24 cellular contexts compared by ENCODE assay signal in the genomic region with DNA sequence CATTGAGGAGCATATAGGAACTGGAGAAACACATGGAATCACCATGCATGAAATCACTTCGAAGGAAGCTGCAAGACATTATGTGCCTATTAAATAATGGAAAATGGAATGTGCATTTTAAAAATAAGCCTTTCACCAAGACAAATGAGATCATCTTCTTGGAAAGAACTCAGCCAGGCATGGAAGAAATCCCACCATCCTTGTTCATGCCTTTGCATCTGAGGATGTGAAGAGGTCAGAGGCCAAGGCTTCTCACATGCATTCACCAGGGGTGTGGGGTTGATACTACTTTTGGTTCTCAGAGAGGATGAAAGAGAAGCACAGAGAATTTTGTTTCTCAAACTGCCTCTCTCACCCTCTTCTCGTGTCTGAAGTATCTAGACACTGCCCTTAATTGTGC. TPM values are rescaled to one million over a fixed set of nuclear protein-coding genes. Genes with fewer than 3 reads are reported as not detected.
DNase-seq lines count a peak whose midpoint lies in the region; TF ChIP-seq lines count a peak whose summit lies in the region.
"Had no signal": no experiment of that assay in that cellular context is flagged by ENCODE, and none has a peak within 500 bp of the region (broad histone marks: within the 10 kb centered on the region; RNA-seq: fewer than 3 reads in every experiment).

No MANE protein-coding gene starts in this region.

- in situ Hi-C loops in mammary epithelial cell (cut with MboI; ENCODE audit: low sequenced_read_pairs in 2 of 2) = no loop called here

- peaks cover 7% of the 10 kb centered on the region for H3K9me3 Mint-ChIP-seq in chondrocyte (ENCODE audit: low read depth)
- peaks cover 4% of the 10 kb centered on the region for H3K9me3 Mint-ChIP-seq in osteocyte (ENCODE audit: unreplicated experiment)
- peaks cover under 1% of the 10 kb centered on the region for H3K9me3 Mint-ChIP-seq in activated CD4-positive, alpha-beta T cell treated with anti-CD3 and anti-CD28 coated beads, Interleukin-2, amount 10 ng/mL, durations not matched to agents 24 days and 14 days

- no peaks in the 10 kb centered on the region for H3K79me2 ChIP-seq in mammary epithelial cell (ENCODE audit: insufficient read depth, low read length)

- H3K27me3 Mint-ChIP-seq in chondrocyte (ENCODE audit: low read depth) (no peaks in the 10 kb centered on the region), osteocyte (ENCODE audit: unreplicated experiment) (no peaks in the 10 kb centered on the region)
- H3K27me3 Mint-ChIP-seq in activated CD4-positive, alpha-beta T cell treated with anti-CD3 and anti-CD28 coated beads, Interleukin-2, amount 10 ng/mL, durations not matched to agents 24 days and 14 days = peaks cover 6% of the 10 kb centered on the region

- no peak for TF ChIP-seq POLR2A in stomach (IDR thresholded peaks at IDR 0.05)

- intact Hi-C loops in activated CD4-positive, alpha-beta T cell treated with anti-CD3 and anti-CD28 coated beads, Interleukin-2, amount 10 ng/mL, durations not matched to agents 24 days and 14 days (cut with micrococcal nuclease) = no loop called here
- intact Hi-C loops in mammary epithelial cell (cut with micrococcal nuclease) = no loop called here
- intact Hi-C loops in stomach (cut with DNase I; ENCODE audit: low total_unique reads) = no loop called here

- dilution Hi-C loops in mammary epithelial cell (cut with HindIII; ENCODE audit: low sequenced_read_pairs) = no loop called here

- DNase-seq in AG10803 (ENCODE audit: low read depth) = peak; percentile 29
- no peak for DNase-seq in chondrocyte (ENCODE audit: low spot score)
- peak; percentile 22 for DNase-seq in islet precursor cell
- peak; percentile 25 for DNase-seq in osteocyte (ENCODE audit: extremely low spot score, unreplicated experiment)
- no peak for DNase-seq in DMS 273 treated with DMSO at 0.1 percent for 48 hours (lab: John Stamatoyannopoulos, UW)
- no peak for DNase-seq in activated CD4-positive, alpha-beta T cell treated with anti-CD3 and anti-CD28 coated beads, Interleukin-2, amount 10 ng/mL, durations not matched to agents 24 days and 14 days
- no peak for DNase-seq in mammary epithelial cell
- DNase-seq in stomach = no peak
- DNase-seq: 8988T; ACHN; CD4-positive, CD25-positive, alpha-beta regulatory T cell; DMS53; GDM1; IMR-90; KG1; MG63; NCI-H2081; NCI-H2227 treated with DMSO at 0.1 percent for 48 hours; NCI-H526 treated with DMSO at 0.1 percent for 48 hours; Right ventricle myocardium superior; RPMI8226 had no signal

- H3K9me3 ChIP-seq in mammary epithelial cell (replicated peaks; ENCODE audit: insufficient read depth, low read length) = no peaks in the 10 kb centered on the region
- H3K9me3 ChIP-seq in stomach = peaks cover 0 to under 1% (median 0%) of the 10 kb centered on the region in 4 donors
- H3K9me3 ChIP-seq: MG63, SJSA1 had no signal

- no peak overlapping the region for H3K9ac ChIP-seq in mammary epithelial cell (ENCODE audit: insufficient read depth, low read length)
- H3K9ac ChIP-seq: BLaER1 had no signal

- H3K36me3 Mint-ChIP-seq in chondrocyte (ENCODE audit: low read depth) = peaks cover 2% of the 10 kb centered on the region
- H3K36me3 Mint-ChIP-seq in osteocyte (ENCODE audit: unreplicated experiment) = peaks cover 3% of the 10 kb centered on the region
- no peaks in the 10 kb centered on the region for H3K36me3 Mint-ChIP-seq in activated CD4-positive, alpha-beta T cell treated with anti-CD3 and anti-CD28 coated beads, Interleukin-2, amount 10 ng/mL, durations not matched to agents 24 days and 14 days (ENCODE audit: low read depth)
- H3K36me3 Mint-ChIP-seq: CD4-positive, CD25-positive, alpha-beta regulatory T cell had no signal

- H2AFZ ChIP-seq in mammary epithelial cell (ENCODE audit: low read depth, low read length) = no peak overlapping the region

- H3K4me2 ChIP-seq in mammary epithelial cell (ENCODE audit: insufficient read depth, low read depth, low read length) = no peak overlapping the region
- H3K4me2 ChIP-seq: BLaER1 had no signal

- H3K27me3 ChIP-seq in mammary epithelial cell (ENCODE audit: insufficient read depth, low read length) = no peaks in the 10 kb centered on the region
- H3K27me3 ChIP-seq in stomach = no peaks in the 10 kb centered on the region
- H3K27me3 ChIP-seq: BLaER1, MG63, SJSA1 had no signal

- H3K36me3 ChIP-seq in mammary epithelial cell (ENCODE audit: insufficient read depth, low read length) (no peaks in the 10 kb centered on the region), stomach (no peaks in the 10 kb centered on the region)
- H3K36me3 ChIP-seq: BLaER1, MG63, SJSA1 had no signal

- H3K4me3 ChIP-seq in AG10803 (ENCODE audit: low read length) = no peak overlapping the region
- H3K4me3 ChIP-seq in mammary epithelial cell (replicated peaks in 1 of 3; ENCODE audit: insufficient read depth in 1 of 3, low read depth in 2 of 3, low read length in 3 of 3) = no peak overlapping the region
- H3K4me3 ChIP-seq in stomach = no peak overlapping the region
- H3K4me3 ChIP-seq: BLaER1, GM12878, MG63, SJSA1 had no signal

- no peak overlapping the region for H3K4me3 Mint-ChIP-seq in chondrocyte (ENCODE audit: unreplicated experiment)
- H3K4me3 Mint-ChIP-seq in osteocyte (ENCODE audit: unreplicated experiment) = no peak overlapping the region
- no peak overlapping the region for H3K4me3 Mint-ChIP-seq in activated CD4-positive, alpha-beta T cell treated with anti-CD3 and anti-CD28 coated beads, Interleukin-2, amount 10 ng/mL, durations not matched to agents 24 days and 14 days
- H3K4me3 Mint-ChIP-seq: CD4-positive, CD25-positive, alpha-beta regulatory T cell had no signal

- H3K27ac Mint-ChIP-seq in chondrocyte (ENCODE audit: unreplicated experiment) = peak overlapping the region; percentile 18
- no peak overlapping the region for H3K27ac Mint-ChIP-seq in osteocyte (ENCODE audit: unreplicated experiment)
- H3K27ac Mint-ChIP-seq in activated CD4-positive, alpha-beta T cell treated with anti-CD3 and anti-CD28 coated beads, Interleukin-2, amount 10 ng/mL, durations not matched to agents 24 days and 14 days = no peak overlapping the region
- H3K27ac Mint-ChIP-seq: CD4-positive, CD25-positive, alpha-beta regulatory T cell had no signal

- WGBS in mammary epithelial cell (ENCODE audit: low coverage, missing lambda C conversion rate) = 40% methylated on average over 2 of the region's 2 CpGs
- 84 to 89% (median 88%) methylated on average over 2 of the region's 2 CpGs for WGBS in stomach, 5 donors

- BruUV-seq in mammary epithelial cell (replicated peaks; lab: Mats Ljungman, UMichigan) = no TSS peak

- H3K4me1 ChIP-seq in mammary epithelial cell (ENCODE audit: insufficient read depth, low read length) (no peaks in the 10 kb centered on the region), stomach (peaks cover 3 to 12% (median 4%) of the 10 kb centered on the region in 4 donors)
- H3K4me1 ChIP-seq: SJSA1 had no signal

- H4K20me1 ChIP-seq in mammary epithelial cell (ENCODE audit: insufficient read depth, low read length) = no peaks in the 10 kb centered on the region
- H4K20me1 ChIP-seq: BLaER1 had no signal

- CTCF ChIA-PET in mammary epithelial cell (lab: Charles Lee; ENCODE audit: low non-redundant PET) = no interaction called here

- peaks cover 27% of the 10 kb centered on the region for H3K4me1 Mint-ChIP-seq in chondrocyte (ENCODE audit: low read depth)
- H3K4me1 Mint-ChIP-seq in osteocyte (ENCODE audit: unreplicated experiment) = peaks cover 26% of the 10 kb centered on the region
- H3K4me1 Mint-ChIP-seq in activated CD4-positive, alpha-beta T cell treated with anti-CD3 and anti-CD28 coated beads, Interleukin-2, amount 10 ng/mL, durations not matched to agents 24 days and 14 days = no peaks in the 10 kb centered on the region
- H3K4me1 Mint-ChIP-seq: CD4-positive, CD25-positive, alpha-beta regulatory T cell had no signal

- H3K27ac ChIP-seq in mammary epithelial cell (ENCODE audit: insufficient read depth, low read depth, low read length) = no peak overlapping the region
- no peak overlapping the region for H3K27ac ChIP-seq in stomach
- H3K27ac ChIP-seq: BLaER1, SJSA1 had no signal

- TF ChIP-seq EP300 in stomach (IDR thresholded peaks at IDR 0.05) = no peak

- TF ChIP-seq CTCF in AG10803 (conservative IDR thresholded peaks at IDR 0.05; ENCODE audit: low read length) = no peak
- TF ChIP-seq CTCF in chondrocyte (IDR thresholded peaks at IDR 0.05) = no peak
- no peak for TF ChIP-seq CTCF in osteocyte (IDR thresholded peaks at IDR 0.05)
- no peak for TF ChIP-seq CTCF in mammary epithelial cell (conservative IDR thresholded peaks at IDR 0.05 in 1 of 2, IDR thresholded peaks at IDR 0.05 in 1 of 2; ENCODE audit: extremely low read depth in 1 of 2, insufficient read depth in 1 of 2, low read depth in 1 of 2, low read length in 2 of 2)
- TF ChIP-seq CTCF in stomach (IDR thresholded peaks at IDR 0.05) = no peak

RNA-seq across cellular contexts. Expression of a gene that starts 49.9 kb away (rescaled TPM):
- total RNA-seq in chondrocyte (474 to 505 TPM (median 492 TPM) in 3 replicates), osteocyte (274 and 281 TPM in 2 replicates), mammary epithelial cell (10 to 100 TPM in 1 of 2 donors, 1 to 10 TPM in 1; 8.8 to 25.7 TPM), stomach (10 to 100 TPM; 11.3 to 69.3 (median 51.8) TPM)
- 12.4 and 13.7 TPM in 2 replicates for total RNA-seq in activated CD4-positive, alpha-beta T cell treated with anti-CD3 and anti-CD28 coated beads, Interleukin-2, amount 10 ng/mL, durations not matched to agents 24 days and 14 days
- polyA plus RNA-seq in mammary epithelial cell (6.7 TPM), stomach (10 to 100 TPM; 11.7 to 15.8 (median 14.4) TPM)
- 21.9 TPM for polyA minus RNA-seq in mammary epithelial cell

Comparison
In these comparisons a context has a peak if more than half of its experiments do, and no peak if none do; other contexts are left out.
1. DNase-seq: peak in AG10803 (single experiment), islet precursor cell (single experiment) and osteocyte (single experiment); none in chondrocyte (single experiment), DMS 273 treated with DMSO at 0.1 percent for 48 hours (single experiment), activated CD4-positive, alpha-beta T cell treated with anti-CD3 and anti-CD28 coated beads, Interleukin-2, amount 10 ng/mL, durations not matched to agents 24 days and 14 days (single experiment), mammary epithelial cell (single experiment) and stomach (single experiment).